ENCODE assay signal across 1 cellular context in the genomic region with DNA sequence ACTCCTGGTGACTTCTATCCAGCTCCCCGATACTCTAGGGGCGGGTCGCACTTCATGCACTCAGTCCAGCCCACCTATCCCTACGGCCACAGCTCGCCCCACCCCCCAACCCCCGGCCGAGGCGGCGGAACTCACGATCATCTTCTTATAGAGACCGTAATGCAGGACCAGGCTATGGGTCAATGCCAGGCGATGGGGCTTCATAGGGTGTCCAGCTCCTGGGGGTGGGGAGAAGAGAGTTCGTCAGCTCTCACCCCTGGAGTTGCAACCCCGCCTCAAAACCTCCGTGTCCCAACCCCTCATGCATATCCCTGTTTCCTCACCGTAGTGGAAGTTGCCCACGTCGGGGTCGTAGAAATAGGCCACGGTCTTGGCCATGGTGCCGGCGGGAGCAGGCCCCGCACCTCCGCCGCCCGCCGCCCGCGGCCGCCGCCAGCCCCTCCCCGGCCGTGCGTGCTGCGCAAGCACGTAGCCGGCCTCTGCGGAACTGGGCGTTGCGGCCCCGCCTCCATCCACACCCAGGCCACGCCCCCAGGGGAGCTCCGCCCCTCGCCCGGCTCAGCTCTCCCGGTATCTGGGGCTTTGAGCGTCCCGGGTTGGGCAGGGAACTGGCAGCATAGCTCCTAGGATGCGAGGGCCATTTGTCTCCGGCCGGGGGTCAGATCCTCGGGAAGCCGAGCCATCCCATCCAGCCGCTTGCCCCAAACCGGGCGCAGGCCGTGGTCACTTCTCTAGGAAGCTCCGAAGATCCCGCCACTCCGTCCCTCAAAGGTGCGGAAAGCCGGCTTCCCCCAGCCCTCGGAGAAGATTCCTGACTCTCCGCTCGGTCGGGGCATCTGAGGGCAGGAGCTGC.
A peak's percentile ranks its signal among the peaks of the same experiment; 100 is the strongest.
TF ChIP-seq lines count a peak whose summit lies in the region.

A gene (minus strand): TSS at position 437 of the 853 bp plus-strand sequence. CDS start 59 bp downstream, at position 378.
A gene with protein sequence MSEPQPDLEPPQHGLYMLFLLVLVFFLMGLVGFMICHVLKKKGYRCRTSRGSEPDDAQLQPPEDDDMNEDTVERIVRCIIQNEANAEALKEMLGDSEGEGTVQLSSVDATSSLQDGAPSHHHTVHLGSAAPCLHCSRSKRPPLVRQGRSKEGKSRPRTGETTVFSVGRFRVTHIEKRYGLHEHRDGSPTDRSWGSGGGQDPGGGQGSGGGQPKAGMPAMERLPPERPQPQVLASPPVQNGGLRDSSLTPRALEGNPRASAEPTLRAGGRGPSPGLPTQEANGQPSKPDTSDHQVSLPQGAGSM (plus strand): TSS at position 585 of the 853 bp plus-strand sequence. CDS start 1,229 bp downstream, outside the sequence.

TF ChIP-seq in HepG2, 621 proteins besides CTCF, POLR2A, EP300 and RAD21 (continued from another document and continues in another):
- TF ChIP-seq, protein P1, sequence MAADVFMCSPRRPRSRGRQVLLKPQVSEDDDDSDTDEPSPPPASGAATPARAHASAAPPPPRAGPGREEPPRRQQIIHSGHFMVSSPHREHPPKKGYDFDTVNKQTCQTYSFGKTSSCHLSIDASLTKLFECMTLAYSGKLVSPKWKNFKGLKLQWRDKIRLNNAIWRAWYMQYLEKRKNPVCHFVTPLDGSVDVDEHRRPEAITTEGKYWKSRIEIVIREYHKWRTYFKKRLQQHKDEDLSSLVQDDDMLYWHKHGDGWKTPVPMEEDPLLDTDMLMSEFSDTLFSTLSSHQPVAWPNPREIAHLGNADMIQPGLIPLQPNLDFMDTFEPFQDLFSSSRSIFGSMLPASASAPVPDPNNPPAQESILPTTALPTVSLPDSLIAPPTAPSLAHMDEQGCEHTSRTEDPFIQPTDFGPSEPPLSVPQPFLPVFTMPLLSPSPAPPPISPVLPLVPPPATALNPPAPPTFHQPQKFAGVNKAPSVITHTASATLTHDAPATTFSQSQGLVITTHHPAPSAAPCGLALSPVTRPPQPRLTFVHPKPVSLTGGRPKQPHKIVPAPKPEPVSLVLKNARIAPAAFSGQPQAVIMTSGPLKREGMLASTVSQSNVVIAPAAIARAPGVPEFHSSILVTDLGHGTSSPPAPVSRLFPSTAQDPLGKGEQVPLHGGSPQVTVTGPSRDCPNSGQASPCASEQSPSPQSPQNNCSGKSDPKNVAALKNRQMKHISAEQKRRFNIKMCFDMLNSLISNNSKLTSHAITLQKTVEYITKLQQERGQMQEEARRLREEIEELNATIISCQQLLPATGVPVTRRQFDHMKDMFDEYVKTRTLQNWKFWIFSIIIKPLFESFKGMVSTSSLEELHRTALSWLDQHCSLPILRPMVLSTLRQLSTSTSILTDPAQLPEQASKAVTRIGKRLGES (CRISPR knock-in tag; IDR thresholded peaks at IDR 0.05; ENCODE audit: borderline replicate concordance) = no peak
- TF ChIP-seq ISX (CRISPR knock-in tag; conservative IDR thresholded peaks at IDR 0.05) (no peak), ZNF782 (CRISPR knock-in tag; IDR thresholded peaks at IDR 0.05; ENCODE audit: borderline replicate concordance) (0 out of 2 replicates have a peak, but pooled peaks have one; percentile 29), PHB2 (IDR thresholded peaks at IDR 0.05; ENCODE audit: partially characterized antibody) (no peak), ZNF138 (CRISPR knock-in tag; IDR thresholded peaks at IDR 0.05; ENCODE audit: low read depth) (no peak), ERF (CRISPR knock-in tag; IDR thresholded peaks at IDR 0.05) (no peak), MTF2 (CRISPR knock-in tag; IDR thresholded peaks at IDR 0.05; ENCODE audit: borderline replicate concordance) (no peak), ARHGAP35 (CRISPR knock-in tag; IDR thresholded peaks at IDR 0.05; ENCODE audit: borderline replicate concordance) (no peak), ZNF570 (CRISPR knock-in tag; IDR thresholded peaks at IDR 0.05; ENCODE audit: borderline replicate concordance) (no peak), ZNF766 (CRISPR knock-in tag; IDR thresholded peaks at IDR 0.05; ENCODE audit: borderline replicate concordance) (no peak), ZNF496 (CRISPR knock-in tag; IDR thresholded peaks at IDR 0.05; ENCODE audit: insufficient replicate concordance) (no peak), AGO1 (IDR thresholded peaks at IDR 0.05; ENCODE audit: low read depth, low read length, poor library complexity, severe bottlenecking) (no peak), POLR2G (IDR thresholded peaks at IDR 0.05; ENCODE audit: low read depth, low read length) (peak; percentile 86), ZNF205 (CRISPR knock-in tag; IDR thresholded peaks at IDR 0.05) (no peak), ZNF251 (CRISPR knock-in tag; IDR thresholded peaks at IDR 0.05) (no peak), SIX4 (CRISPR knock-in tag; IDR thresholded peaks at IDR 0.05) (no peak), DR1 (CRISPR knock-in tag; IDR thresholded peaks at IDR 0.05) (0 out of 2 replicates have a peak, but pooled peaks have one; percentile 5), ZZZ3 (CRISPR knock-in tag; IDR thresholded peaks at IDR 0.05; ENCODE audit: borderline replicate concordance) (no peak), CHD4 (IDR thresholded peaks at IDR 0.05; ENCODE audit: borderline replicate concordance, low read length) (no peak), ZBTB8A (CRISPR knock-in tag; IDR thresholded peaks at IDR 0.05; ENCODE audit: borderline replicate concordance, low read depth) (no peak), CHD2 (IDR thresholded peaks at IDR 0.05; ENCODE audit: low read depth, low read length) (no peak), MAFG (CRISPR knock-in tag; IDR thresholded peaks at IDR 0.05) (no peak), HMG20A (CRISPR knock-in tag; IDR thresholded peaks at IDR 0.05; ENCODE audit: borderline replicate concordance) (no peak), ZNF354B (CRISPR knock-in tag; IDR thresholded peaks at IDR 0.05) (0 out of 2 replicates have a peak, but pooled peaks have one; percentile 14), JUN (CRISPR knock-in tag; IDR thresholded peaks at IDR 0.05) (no peak), ZNF263 (CRISPR knock-in tag; IDR thresholded peaks at IDR 0.05) (peak; percentile 28; the same call in 1 of the 2 replicates), CBX2 (IDR thresholded peaks at IDR 0.05; ENCODE audit: low read depth, low read length) (no peak), CBX2 (CRISPR knock-in tag; IDR thresholded peaks at IDR 0.05; ENCODE audit: low read depth) (no peak)
- TF ChIP-seq, protein P2, sequence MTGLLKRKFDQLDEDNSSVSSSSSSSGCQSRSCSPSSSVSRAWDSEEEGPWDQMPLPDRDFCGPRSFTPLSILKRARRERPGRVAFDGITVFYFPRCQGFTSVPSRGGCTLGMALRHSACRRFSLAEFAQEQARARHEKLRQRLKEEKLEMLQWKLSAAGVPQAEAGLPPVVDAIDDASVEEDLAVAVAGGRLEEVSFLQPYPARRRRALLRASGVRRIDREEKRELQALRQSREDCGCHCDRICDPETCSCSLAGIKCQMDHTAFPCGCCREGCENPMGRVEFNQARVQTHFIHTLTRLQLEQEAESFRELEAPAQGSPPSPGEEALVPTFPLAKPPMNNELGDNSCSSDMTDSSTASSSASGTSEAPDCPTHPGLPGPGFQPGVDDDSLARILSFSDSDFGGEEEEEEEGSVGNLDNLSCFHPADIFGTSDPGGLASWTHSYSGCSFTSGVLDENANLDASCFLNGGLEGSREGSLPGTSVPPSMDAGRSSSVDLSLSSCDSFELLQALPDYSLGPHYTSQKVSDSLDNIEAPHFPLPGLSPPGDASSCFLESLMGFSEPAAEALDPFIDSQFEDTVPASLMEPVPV (CRISPR knock-in tag; IDR thresholded peaks at IDR 0.05) = 0 out of 2 replicates have a peak, but pooled peaks have one; percentile 45
- TF ChIP-seq, protein P3, sequence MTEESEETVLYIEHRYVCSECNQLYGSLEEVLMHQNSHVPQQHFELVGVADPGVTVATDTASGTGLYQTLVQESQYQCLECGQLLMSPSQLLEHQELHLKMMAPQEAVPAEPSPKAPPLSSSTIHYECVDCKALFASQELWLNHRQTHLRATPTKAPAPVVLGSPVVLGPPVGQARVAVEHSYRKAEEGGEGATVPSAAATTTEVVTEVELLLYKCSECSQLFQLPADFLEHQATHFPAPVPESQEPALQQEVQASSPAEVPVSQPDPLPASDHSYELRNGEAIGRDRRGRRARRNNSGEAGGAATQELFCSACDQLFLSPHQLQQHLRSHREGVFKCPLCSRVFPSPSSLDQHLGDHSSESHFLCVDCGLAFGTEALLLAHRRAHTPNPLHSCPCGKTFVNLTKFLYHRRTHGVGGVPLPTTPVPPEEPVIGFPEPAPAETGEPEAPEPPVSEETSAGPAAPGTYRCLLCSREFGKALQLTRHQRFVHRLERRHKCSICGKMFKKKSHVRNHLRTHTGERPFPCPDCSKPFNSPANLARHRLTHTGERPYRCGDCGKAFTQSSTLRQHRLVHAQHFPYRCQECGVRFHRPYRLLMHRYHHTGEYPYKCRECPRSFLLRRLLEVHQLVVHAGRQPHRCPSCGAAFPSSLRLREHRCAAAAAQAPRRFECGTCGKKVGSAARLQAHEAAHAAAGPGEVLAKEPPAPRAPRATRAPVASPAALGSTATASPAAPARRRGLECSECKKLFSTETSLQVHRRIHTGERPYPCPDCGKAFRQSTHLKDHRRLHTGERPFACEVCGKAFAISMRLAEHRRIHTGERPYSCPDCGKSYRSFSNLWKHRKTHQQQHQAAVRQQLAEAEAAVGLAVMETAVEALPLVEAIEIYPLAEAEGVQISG (CRISPR knock-in tag; IDR thresholded peaks at IDR 0.05) = peak; percentile 45
- TF ChIP-seq, protein P4, sequence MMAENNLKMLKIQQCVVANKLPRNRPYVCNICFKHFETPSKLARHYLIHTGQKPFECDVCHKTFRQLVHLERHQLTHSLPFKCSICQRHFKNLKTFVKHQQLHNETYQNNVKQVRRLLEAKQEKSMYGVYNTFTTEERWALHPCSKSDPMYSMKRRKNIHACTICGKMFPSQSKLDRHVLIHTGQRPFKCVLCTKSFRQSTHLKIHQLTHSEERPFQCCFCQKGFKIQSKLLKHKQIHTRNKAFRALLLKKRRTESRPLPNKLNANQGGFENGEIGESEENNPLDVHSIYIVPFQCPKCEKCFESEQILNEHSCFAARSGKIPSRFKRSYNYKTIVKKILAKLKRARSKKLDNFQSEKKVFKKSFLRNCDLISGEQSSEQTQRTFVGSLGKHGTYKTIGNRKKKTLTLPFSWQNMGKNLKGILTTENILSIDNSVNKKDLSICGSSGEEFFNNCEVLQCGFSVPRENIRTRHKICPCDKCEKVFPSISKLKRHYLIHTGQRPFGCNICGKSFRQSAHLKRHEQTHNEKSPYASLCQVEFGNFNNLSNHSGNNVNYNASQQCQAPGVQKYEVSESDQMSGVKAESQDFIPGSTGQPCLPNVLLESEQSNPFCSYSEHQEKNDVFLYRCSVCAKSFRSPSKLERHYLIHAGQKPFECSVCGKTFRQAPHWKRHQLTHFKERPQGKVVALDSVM (CRISPR knock-in tag; IDR thresholded peaks at IDR 0.05) = no peak
- TF ChIP-seq, protein P5, sequence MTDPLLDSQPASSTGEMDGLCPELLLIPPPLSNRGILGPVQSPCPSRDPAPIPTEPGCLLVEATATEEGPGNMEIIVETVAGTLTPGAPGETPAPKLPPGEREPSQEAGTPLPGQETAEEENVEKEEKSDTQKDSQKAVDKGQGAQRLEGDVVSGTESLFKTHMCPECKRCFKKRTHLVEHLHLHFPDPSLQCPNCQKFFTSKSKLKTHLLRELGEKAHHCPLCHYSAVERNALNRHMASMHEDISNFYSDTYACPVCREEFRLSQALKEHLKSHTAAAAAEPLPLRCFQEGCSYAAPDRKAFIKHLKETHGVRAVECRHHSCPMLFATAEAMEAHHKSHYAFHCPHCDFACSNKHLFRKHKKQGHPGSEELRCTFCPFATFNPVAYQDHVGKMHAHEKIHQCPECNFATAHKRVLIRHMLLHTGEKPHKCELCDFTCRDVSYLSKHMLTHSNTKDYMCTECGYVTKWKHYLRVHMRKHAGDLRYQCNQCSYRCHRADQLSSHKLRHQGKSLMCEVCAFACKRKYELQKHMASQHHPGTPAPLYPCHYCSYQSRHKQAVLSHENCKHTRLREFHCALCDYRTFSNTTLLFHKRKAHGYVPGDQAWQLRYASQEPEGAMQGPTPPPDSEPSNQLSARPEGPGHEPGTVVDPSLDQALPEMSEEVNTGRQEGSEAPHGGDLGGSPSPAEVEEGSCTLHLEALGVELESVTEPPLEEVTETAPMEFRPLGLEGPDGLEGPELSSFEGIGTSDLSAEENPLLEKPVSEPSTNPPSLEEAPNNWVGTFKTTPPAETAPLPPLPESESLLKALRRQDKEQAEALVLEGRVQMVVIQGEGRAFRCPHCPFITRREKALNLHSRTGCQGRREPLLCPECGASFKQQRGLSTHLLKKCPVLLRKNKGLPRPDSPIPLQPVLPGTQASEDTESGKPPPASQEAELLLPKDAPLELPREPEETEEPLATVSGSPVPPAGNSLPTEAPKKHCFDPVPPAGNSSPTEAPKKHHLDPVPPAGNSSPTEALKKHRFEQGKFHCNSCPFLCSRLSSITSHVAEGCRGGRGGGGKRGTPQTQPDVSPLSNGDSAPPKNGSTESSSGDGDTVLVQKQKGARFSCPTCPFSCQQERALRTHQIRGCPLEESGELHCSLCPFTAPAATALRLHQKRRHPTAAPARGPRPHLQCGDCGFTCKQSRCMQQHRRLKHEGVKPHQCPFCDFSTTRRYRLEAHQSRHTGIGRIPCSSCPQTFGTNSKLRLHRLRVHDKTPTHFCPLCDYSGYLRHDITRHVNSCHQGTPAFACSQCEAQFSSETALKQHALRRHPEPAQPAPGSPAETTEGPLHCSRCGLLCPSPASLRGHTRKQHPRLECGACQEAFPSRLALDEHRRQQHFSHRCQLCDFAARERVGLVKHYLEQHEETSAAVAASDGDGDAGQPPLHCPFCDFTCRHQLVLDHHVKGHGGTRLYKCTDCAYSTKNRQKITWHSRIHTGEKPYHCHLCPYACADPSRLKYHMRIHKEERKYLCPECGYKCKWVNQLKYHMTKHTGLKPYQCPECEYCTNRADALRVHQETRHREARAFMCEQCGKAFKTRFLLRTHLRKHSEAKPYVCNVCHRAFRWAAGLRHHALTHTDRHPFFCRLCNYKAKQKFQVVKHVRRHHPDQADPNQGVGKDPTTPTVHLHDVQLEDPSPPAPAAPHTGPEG (CRISPR knock-in tag; IDR thresholded peaks at IDR 0.05) = no peak
- TF ChIP-seq, protein P6, sequence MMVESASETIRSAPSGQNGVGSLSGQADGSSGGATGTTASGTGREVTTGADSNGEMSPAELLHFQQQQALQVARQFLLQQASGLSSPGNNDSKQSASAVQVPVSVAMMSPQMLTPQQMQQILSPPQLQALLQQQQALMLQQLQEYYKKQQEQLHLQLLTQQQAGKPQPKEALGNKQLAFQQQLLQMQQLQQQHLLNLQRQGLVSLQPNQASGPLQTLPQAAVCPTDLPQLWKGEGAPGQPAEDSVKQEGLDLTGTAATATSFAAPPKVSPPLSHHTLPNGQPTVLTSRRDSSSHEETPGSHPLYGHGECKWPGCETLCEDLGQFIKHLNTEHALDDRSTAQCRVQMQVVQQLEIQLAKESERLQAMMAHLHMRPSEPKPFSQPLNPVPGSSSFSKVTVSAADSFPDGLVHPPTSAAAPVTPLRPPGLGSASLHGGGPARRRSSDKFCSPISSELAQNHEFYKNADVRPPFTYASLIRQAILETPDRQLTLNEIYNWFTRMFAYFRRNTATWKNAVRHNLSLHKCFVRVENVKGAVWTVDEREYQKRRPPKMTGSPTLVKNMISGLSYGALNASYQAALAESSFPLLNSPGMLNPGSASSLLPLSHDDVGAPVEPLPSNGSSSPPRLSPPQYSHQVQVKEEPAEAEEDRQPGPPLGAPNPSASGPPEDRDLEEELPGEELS (CRISPR knock-in tag; IDR thresholded peaks at IDR 0.05) = no peak
